Comparison of ENCODE assay signal across 9 cellular contexts in the genomic region with DNA sequence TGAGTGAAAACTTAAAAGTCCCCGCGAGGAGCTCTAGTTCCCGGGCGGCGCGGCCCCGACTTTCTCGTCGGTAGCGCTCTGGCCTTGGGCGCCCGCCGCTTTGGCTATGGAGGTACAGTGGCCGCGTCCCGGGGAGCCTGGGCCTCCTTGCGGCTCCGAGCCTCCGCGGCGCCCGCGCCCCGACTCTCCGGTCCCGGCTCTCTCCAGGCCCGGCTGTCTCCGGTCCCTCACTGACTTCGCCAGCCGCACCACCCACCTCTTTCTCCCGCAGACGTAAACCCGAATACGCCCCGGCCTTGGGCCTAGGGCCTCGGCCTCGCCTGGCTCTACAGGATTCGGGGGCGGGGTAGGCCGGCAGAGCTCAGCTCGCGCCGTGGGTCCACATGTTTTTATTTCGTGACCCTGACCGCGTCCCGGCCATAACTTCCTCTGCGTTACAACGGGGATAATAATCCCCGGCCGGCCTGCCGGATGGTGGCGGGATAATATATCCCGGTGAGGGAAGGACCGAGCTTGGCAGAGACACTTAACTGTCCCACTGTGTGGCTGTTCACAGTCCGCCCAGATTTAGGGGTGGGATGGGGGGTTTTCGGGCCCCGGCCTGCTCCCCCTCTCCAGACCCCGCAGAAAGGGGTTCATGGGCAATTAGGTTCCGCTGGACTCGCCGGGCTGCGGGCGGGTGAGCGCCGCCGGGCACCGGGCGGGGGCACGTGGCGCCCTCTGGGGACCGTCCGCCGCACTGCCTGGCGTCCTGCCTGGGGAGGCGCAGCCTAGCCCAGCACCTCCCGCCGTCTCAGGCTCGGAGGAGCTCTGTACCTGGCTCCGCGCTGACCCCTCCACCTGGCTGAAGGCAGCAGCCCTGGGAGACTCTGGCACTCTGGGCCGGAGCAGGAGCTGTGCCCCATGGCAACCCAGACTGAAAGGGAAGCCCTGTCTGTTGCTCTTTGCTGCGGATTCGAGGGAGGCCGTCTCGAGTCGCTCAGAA. TPM values are rescaled to one million over a fixed set of nuclear protein-coding genes. Genes with fewer than 3 reads are reported as not detected.
DNase-seq lines count a peak whose midpoint lies in the region; ATAC-seq and TF ChIP-seq lines count a peak whose summit lies in the region.
"Had no signal": no experiment of that assay in that cellular context is flagged by ENCODE, and none has a peak within 500 bp of the region (broad histone marks: within the 10 kb centered on the region; RNA-seq: fewer than 3 reads in every experiment).

No MANE protein-coding gene starts in this region.

- H3K27me3 Mint-ChIP-seq in natural killer cell treated with Interleukin-12 subunit alpha and Interleukin-12 subunit beta and Interleukin-15 and Interleukin-18, amount 100 ng/mL, for 72 hours: peaks cover 44% of the 10 kb centered on the region in 2 donors
- H3K27me3 Mint-ChIP-seq in natural killer cell (ENCODE audit: low read depth in 2 of 2): peaks cover 52 to 57% of the 10 kb centered on the region in 2 donors

- H3K4me3 Mint-ChIP-seq in natural killer cell treated with Interleukin-12 subunit alpha and Interleukin-12 subunit beta and Interleukin-15 and Interleukin-18, amount 100 ng/mL, for 72 hours: no peak overlapping the region
- H3K4me3 Mint-ChIP-seq in natural killer cell: no peak overlapping the region
- H3K4me3 Mint-ChIP-seq: activated naive CD4-positive, alpha-beta T cell treated with anti-CD3 and anti-CD28 coated beads, Interleukin-2, amount 50 U/mL, for 24 hours had no signal

- no peaks in the 10 kb centered on the region for H3K27me3 ChIP-seq in brain microvascular endothelial cell (replicated peaks)
- peaks cover 99% of the 10 kb centered on the region for H3K27me3 ChIP-seq in transverse colon

- DNase-seq in natural killer cell treated with Interleukin-12 subunit alpha and Interleukin-12 subunit beta and Interleukin-15 and Interleukin-18, amount 100 ng/mL, for 72 hours (ENCODE audit: low spot score): no peak
- DNase-seq in natural killer cell (no peak), brain microvascular endothelial cell (peak; percentile 62), kidney tubule cell (ENCODE audit: low spot score) (peak; percentile 53), transverse colon (no peak), NOMO-1 (lab: John Stamatoyannopoulos, UW; ENCODE audit: unreplicated experiment in 2 of 2) (no peak), NCI-H226 (no peak)

- TF ChIP-seq POLR2A in transverse colon (IDR thresholded peaks at IDR 0.05): no peak

- 7% methylated on average over 57 of the region's 87 CpGs; no CpG with 5 or more reads in 1 of the 2 donors for WGBS in transverse colon (ENCODE audit: low coverage in 1 of 2), 2 donors

- TF ChIP-seq EP300 in transverse colon (IDR thresholded peaks at IDR 0.05; ENCODE audit: low read depth): no peak

- no peaks in the 10 kb centered on the region for H3K36me3 ChIP-seq in brain microvascular endothelial cell (replicated peaks)
- no peaks in the 10 kb centered on the region for H3K36me3 ChIP-seq in transverse colon

- H3K36me3 Mint-ChIP-seq in natural killer cell treated with Interleukin-12 subunit alpha and Interleukin-12 subunit beta and Interleukin-15 and Interleukin-18, amount 100 ng/mL, for 72 hours: peaks cover 6% of the 10 kb centered on the region
- peaks cover 11% of the 10 kb centered on the region for H3K36me3 Mint-ChIP-seq in natural killer cell
- H3K36me3 Mint-ChIP-seq: activated naive CD4-positive, alpha-beta T cell treated with anti-CD3 and anti-CD28 coated beads, Interleukin-2, amount 50 U/mL, for 24 hours had no signal

- ATAC-seq in natural killer cell treated with Interleukin-12 subunit alpha and Interleukin-12 subunit beta and Interleukin-15 and Interleukin-18, amount 100 ng/mL, for 72 hours: peak; percentile 59 to 73
- ATAC-seq in natural killer cell: no peak
- ATAC-seq in HG03521 (IDR thresholded peaks at IDR 0.05; ENCODE audit: unreplicated experiment): peak; percentile 86

- H3K4me3 ChIP-seq in brain microvascular endothelial cell (ENCODE audit: low read depth, low read length): peak overlapping the region; percentile 56
- H3K4me3 ChIP-seq in transverse colon: peak overlapping the region in 3 of 4 donors; percentile 8 to 44 (median 31)

- intact Hi-C loops in natural killer cell (cut with micrococcal nuclease) (no loop called here), transverse colon (cut with DNase I; ENCODE audit: low total_unique reads) (no loop called here)

- TF ChIP-seq CTCF in natural killer cell (IDR thresholded peaks at IDR 0.05) (no peak), brain microvascular endothelial cell (IDR thresholded peaks at IDR 0.05; ENCODE audit: low read depth, low read length, missing control alignments) (peak; percentile 49), transverse colon (IDR thresholded peaks at IDR 0.05) (peak in 4 of 5 experiments; percentile 36 to 51 (median 40))

- H3K27ac ChIP-seq in brain microvascular endothelial cell: peak overlapping the region; percentile 81
- H3K27ac ChIP-seq in transverse colon: no peak overlapping the region

- H3K4me1 ChIP-seq in transverse colon: peaks cover 12 to 20% (median 18%) of the 10 kb centered on the region in 4 donors

- no peak overlapping the region for H3K27ac Mint-ChIP-seq in natural killer cell treated with Interleukin-12 subunit alpha and Interleukin-12 subunit beta and Interleukin-15 and Interleukin-18, amount 100 ng/mL, for 72 hours
- H3K27ac Mint-ChIP-seq in natural killer cell: no peak overlapping the region
- H3K27ac Mint-ChIP-seq: activated naive CD4-positive, alpha-beta T cell treated with anti-CD3 and anti-CD28 coated beads, Interleukin-2, amount 50 U/mL, for 24 hours had no signal

- H3K9me3 ChIP-seq in transverse colon: no peaks in the 10 kb centered on the region

- peaks cover under 1% of the 10 kb centered on the region for H3K9me3 Mint-ChIP-seq in natural killer cell treated with Interleukin-12 subunit alpha and Interleukin-12 subunit beta and Interleukin-15 and Interleukin-18, amount 100 ng/mL, for 72 hours
- H3K9me3 Mint-ChIP-seq in natural killer cell: peaks cover 4 to 5% of the 10 kb centered on the region in 2 donors
- H3K9me3 Mint-ChIP-seq: activated naive CD4-positive, alpha-beta T cell treated with anti-CD3 and anti-CD28 coated beads, Interleukin-2, amount 50 U/mL, for 24 hours had no signal

- no peaks in the 10 kb centered on the region for H3K4me1 Mint-ChIP-seq in natural killer cell treated with Interleukin-12 subunit alpha and Interleukin-12 subunit beta and Interleukin-15 and Interleukin-18, amount 100 ng/mL, for 72 hours (ENCODE audit: low read depth in 2 of 2)
- no peaks in the 10 kb centered on the region for H3K4me1 Mint-ChIP-seq in natural killer cell
- H3K4me1 Mint-ChIP-seq: activated naive CD4-positive, alpha-beta T cell treated with anti-CD3 and anti-CD28 coated beads, Interleukin-2, amount 50 U/mL, for 24 hours had no signal

- in situ Hi-C loops in brain microvascular endothelial cell (cut with HindIII; ENCODE audit: low pct_ligation_motif_present, low sequenced_read_pairs): loop anchor here (25.0 kb wide), 1 partner anchor 538 kb away; no protein-coding TSS in a partner anchor
- in situ Hi-C loops in transverse colon (cut with MboI; ENCODE audit: low pct_ligation_motif_present in 1 of 4, low pct_unique_long_range_greater_than_20kb in 1 of 4, low sequenced_read_pairs in 3 of 4): no loop called here

RNA-seq across cellular contexts. Expression of a gene that starts 10.1 kb away (rescaled TPM):
- not detected for total RNA-seq in natural killer cell treated with Interleukin-12 subunit alpha and Interleukin-12 subunit beta and Interleukin-15 and Interleukin-18, amount 100 ng/mL, for 72 hours
- not detected for total RNA-seq in natural killer cell
- 1 to 10 TPM in 2 of 4 donors, under 1 TPM in 2; 0.14 to 3.2 (median 1.9) TPM for total RNA-seq in transverse colon

Comparison
In these comparisons a context has a peak if more than half of its experiments do, and no peak if none do; other contexts are left out.
1. ATAC-seq: peak in natural killer cell treated with Interleukin-12 subunit alpha and Interleukin-12 subunit beta and Interleukin-15 and Interleukin-18, amount 100 ng/mL, for 72 hours (2 of 2) and HG03521 (single experiment); none in natural killer cell (0 of 3).
2. DNase-seq: peak in brain microvascular endothelial cell (single experiment) and kidney tubule cell (single experiment); none in natural killer cell treated with Interleukin-12 subunit alpha and Interleukin-12 subunit beta and Interleukin-15 and Interleukin-18, amount 100 ng/mL, for 72 hours (single experiment), natural killer cell (single experiment), transverse colon (single experiment), NOMO-1 (0 of 2) and NCI-H226 (single experiment).